In genomic region chr5:118070041-118070440, GRCh38 we compare ENCODE assay signal across 18 cellular contexts.
DNase-seq lines count a peak whose midpoint lies in the region; ATAC-seq and TF ChIP-seq lines count a peak whose summit lies in the region.
"Had no signal": no experiment of that assay in that cellular context is flagged by ENCODE, and none has a peak within 500 bp of the region (broad histone marks: within the 10 kb centered on the region; RNA-seq: fewer than 3 reads in every experiment).

No MANE protein-coding gene starts in this region.

- H3K56ac ChIP-seq in mesendoderm (ENCODE audit: low read length) = no peak overlapping the region

- H3K79me1 ChIP-seq in mesendoderm (ENCODE audit: low read length) = no peaks in the 10 kb centered on the region

- H3K9me3 ChIP-seq in WERI-Rb-1 (ENCODE audit: severe bottlenecking) = peaks cover 3% of the 10 kb centered on the region

- H3K36me3 Mint-ChIP-seq in GM23338 (ENCODE audit: low read depth) = no peaks in the 10 kb centered on the region
- H3K36me3 Mint-ChIP-seq: CD14-positive monocyte; CD4-positive, alpha-beta memory T cell had no signal

- H3K4me1 ChIP-seq in GM23338 (ENCODE audit: insufficient read depth) = no peaks in the 10 kb centered on the region
- no peaks in the 10 kb centered on the region for H3K4me1 ChIP-seq in mesendoderm (ENCODE audit: control insufficient read depth, low read depth, low read length)
- H3K4me1 ChIP-seq: A549 had no signal

- H2AK5ac ChIP-seq in mesendoderm (ENCODE audit: low read length) = no peak overlapping the region

- H3K79me2 ChIP-seq in GM23338 (replicated peaks; ENCODE audit: insufficient read depth) = no peaks in the 10 kb centered on the region
- H3K79me2 ChIP-seq in mesendoderm (ENCODE audit: control insufficient read depth, insufficient read depth, low read length) = no peaks in the 10 kb centered on the region

- H2AFZ ChIP-seq in GM23338 = no peak overlapping the region

- no peaks in the 10 kb centered on the region for H3K27me3 ChIP-seq in GM23338 (ENCODE audit: insufficient read depth)
- no peaks in the 10 kb centered on the region for H3K27me3 ChIP-seq in WERI-Rb-1 (ENCODE audit: insufficient read depth, low read depth, severe bottlenecking)
- no peaks in the 10 kb centered on the region for H3K27me3 ChIP-seq in mesendoderm (ENCODE audit: insufficient read depth, low read length, poor library complexity)

- no CpG with 5 or more reads among the region's 2 CpGs for WGBS in mesendoderm (ENCODE audit: extremely low coverage, insufficient coverage, low lambda C conversion rate)

- H3K36me3 ChIP-seq in GM23338 (ENCODE audit: insufficient read depth) = no peaks in the 10 kb centered on the region
- no peaks in the 10 kb centered on the region for H3K36me3 ChIP-seq in WERI-Rb-1
- H3K36me3 ChIP-seq in mesendoderm (ENCODE audit: control insufficient read depth, insufficient read depth, low read length) = no peaks in the 10 kb centered on the region

- no peak overlapping the region for H3K4ac ChIP-seq in mesendoderm (ENCODE audit: low read depth, low read length)

- H3K4me3 ChIP-seq in GM23338 (no peak overlapping the region), WERI-Rb-1 (ENCODE audit: low read depth, low read length) (no peak overlapping the region), mesendoderm (ENCODE audit: low read length) (no peak overlapping the region)
- H3K4me3 ChIP-seq: A549 had no signal

- no peak overlapping the region for H3K27ac ChIP-seq in C4-2B
- H3K27ac ChIP-seq in GM23338 (ENCODE audit: low read depth) = no peak overlapping the region
- H3K27ac ChIP-seq in WERI-Rb-1 = no peak overlapping the region
- no peak overlapping the region for H3K27ac ChIP-seq in mesendoderm (ENCODE audit: low read depth, low read length)
- H3K27ac ChIP-seq: 22Rv1, A549 had no signal

- H4K20me1 ChIP-seq in GM23338 (replicated peaks; ENCODE audit: insufficient read depth) = no peaks in the 10 kb centered on the region

- no peak overlapping the region for H3K23ac ChIP-seq in mesendoderm (ENCODE audit: low read length)

- no peak overlapping the region for H4K8ac ChIP-seq in mesendoderm (ENCODE audit: low read depth, low read length)

- H2BK15ac ChIP-seq in mesendoderm (replicated peaks; ENCODE audit: low read depth) = no peak overlapping the region

- H3F3A ChIP-seq in GM23338 (replicated peaks; ENCODE audit: low read depth) = no peaks in the 10 kb centered on the region

- TF ChIP-seq CTCF in C4-2B (conservative IDR thresholded peaks at IDR 0.05) (0 out of 2 replicates have a peak, but pooled peaks have one; percentile 6), GM23338 (conservative IDR thresholded peaks at IDR 0.05; ENCODE audit: low read depth in 2 of 2) (peak in 1 of 2 experiments; percentile 28; a peak in 2 of 4 replicates), WERI-Rb-1 (IDR thresholded peaks at IDR 0.05; ENCODE audit: low read depth, low read length) (no peak)

- no peak overlapping the region for H2BK5ac ChIP-seq in mesendoderm (ENCODE audit: low read length)

- no peak overlapping the region for H3K27ac Mint-ChIP-seq in GM23338
- H3K27ac Mint-ChIP-seq: CD14-positive monocyte; CD4-positive, alpha-beta memory T cell had no signal

- H3K4me2 ChIP-seq in GM23338 (no peak overlapping the region), mesendoderm (ENCODE audit: low read length) (no peak overlapping the region)
- H3K4me2 ChIP-seq: A549 had no signal

- H3K4me1 Mint-ChIP-seq in GM23338 = peaks cover 4% of the 10 kb centered on the region; the same call in 2 of the 3 replicates
- H3K4me1 Mint-ChIP-seq: CD14-positive monocyte; CD4-positive, alpha-beta memory T cell had no signal

- H3K9me2 ChIP-seq in GM23338 (ENCODE audit: insufficient read depth) = no peaks in the 10 kb centered on the region

- H3K27me3 Mint-ChIP-seq in GM23338 (ENCODE audit: insufficient read depth, low read depth, poor library complexity) = no peaks in the 10 kb centered on the region
- H3K27me3 Mint-ChIP-seq: CD4-positive, alpha-beta memory T cell had no signal

- no peak overlapping the region for H4K5ac ChIP-seq in mesendoderm (ENCODE audit: low read length)

- no peak overlapping the region for H3K9ac ChIP-seq in mesendoderm (ENCODE audit: low read length)

- no peak overlapping the region for H3K4me3 Mint-ChIP-seq in GM23338
- H3K4me3 Mint-ChIP-seq: CD14-positive monocyte; CD4-positive, alpha-beta memory T cell had no signal

- H3K18ac ChIP-seq in mesendoderm (ENCODE audit: low read length) = no peak overlapping the region

- no peak overlapping the region for H2BK120ac ChIP-seq in mesendoderm (ENCODE audit: low read depth, low read length)

- DNase-seq in GM23338 (ENCODE audit: low spot score) (peak; percentile 42), WERI-Rb-1 (peak; percentile 13), mesendoderm (peak; percentile 67), germinal center (ENCODE audit: low spot score) (no peak)
- DNase-seq in stimulated activated CD4-positive, alpha-beta T cell treated with anti-CD3 and anti-CD28 coated beads, Interleukin-12 subunit alpha, Interleukin-12 subunit beta, amount 100 ng/mL, for 4 hours = no peak
- DNase-seq: AML-193; CD4-positive, alpha-beta memory T cell; DMS 273 treated with DMSO at 0.1 percent for 48 hours; DMS53; DND-41; EL; HCEC 1CT; IMR-90 had no signal

- ATAC-seq in GM23338 (no peak; the same call in 2 of the 3 replicates), HG03039 (IDR thresholded peaks at IDR 0.05; ENCODE audit: unreplicated experiment) (no peak)
- ATAC-seq: A549 had no signal

- no peaks in the 10 kb centered on the region for H3K9me3 Mint-ChIP-seq in GM23338

TF ChIP-seq in GM23338, 12 proteins besides CTCF, POLR2A, EP300 and RAD21 (continues in another document):
- TF ChIP-seq ETS1 (IDR thresholded peaks at IDR 0.05) = no peak
- no peak for TF ChIP-seq REST (IDR thresholded peaks at IDR 0.05; ENCODE audit: unreplicated experiment)
- no peak for TF ChIP-seq POLR2AphosphoS5 (IDR thresholded peaks at IDR 0.05; ENCODE audit: low read depth)
- no peak for TF ChIP-seq ZNF331 (CRISPR knock-in tag; IDR thresholded peaks at IDR 0.05; ENCODE audit: low read depth)
- TF ChIP-seq ZNF114 (CRISPR knock-in tag; IDR thresholded peaks at IDR 0.05) = no peak
- no peak for TF ChIP-seq STAT1 (IDR thresholded peaks at IDR 0.05; ENCODE audit: unreplicated experiment)
- no peak for TF ChIP-seq EZH2 (IDR thresholded peaks at IDR 0.05; ENCODE audit: low read depth, unreplicated experiment)

Comparison
In these comparisons a context has a peak if more than half of its experiments do, and no peak if none do; other contexts are left out.
1. DNase-seq: peak in GM23338 (single experiment), WERI-Rb-1 (single experiment) and mesendoderm (single experiment); none in germinal center (single experiment) and stimulated activated CD4-positive, alpha-beta T cell treated with anti-CD3 and anti-CD28 coated beads, Interleukin-12 subunit alpha, Interleukin-12 subunit beta, amount 100 ng/mL, for 4 hours (single experiment).